Comparison of ENCODE assay signal across 16 cellular contexts in genomic region chr12:131619736-131620506, GRCh38.
DNase-seq lines count a peak whose midpoint lies in the region; ATAC-seq, FAIRE-seq and TF ChIP-seq lines count a peak whose summit lies in the region.
"Had no signal": no experiment of that assay in that cellular context is flagged by ENCODE, and none has a peak within 500 bp of the region (broad histone marks: within the 10 kb centered on the region; RNA-seq: fewer than 3 reads in every experiment).

No MANE protein-coding gene starts in this region.

- H3K36me3 ChIP-seq in HEK293 (ENCODE audit: control insufficient read depth in 2 of 2, insufficient read depth in 1 of 2, low read length in 2 of 2) (no peaks in the 10 kb centered on the region), K562 (ENCODE audit: control insufficient read depth, insufficient read depth, low read length) (no peaks in the 10 kb centered on the region), endodermal cell (ENCODE audit: control insufficient read depth, insufficient read depth, low read length) (no peaks in the 10 kb centered on the region), osteoblast (ENCODE audit: insufficient read depth, low read length) (no peaks in the 10 kb centered on the region)
- H3K36me3 ChIP-seq: BLaER1 treated with 17β-estradiol and CSF1 and Interleukin-3, amounts not matched to agents 10 nM and 100 nM had no signal

- H3K9me3 Mint-ChIP-seq in endodermal cell, result no peaks in the 10 kb centered on the region
- no peaks in the 10 kb centered on the region for H3K9me3 Mint-ChIP-seq in activated CD8-positive, alpha-beta memory T cell treated with anti-CD3 and anti-CD28 coated beads, Interleukin-2, amount 10 ng/mL, durations not matched to agents 7 days and 5 days (ENCODE audit: low read depth)
- H3K9me3 Mint-ChIP-seq: CD4-positive, CD25-positive, alpha-beta regulatory T cell had no signal

- FAIRE-seq in K562 (lab: Jason Lieb, UNC), result no peak
- FAIRE-seq: GM19239, H54, HepG2 had no signal

- no peaks in the 10 kb centered on the region for H3K36me3 Mint-ChIP-seq in endodermal cell (ENCODE audit: low read depth)
- H3K36me3 Mint-ChIP-seq in activated CD8-positive, alpha-beta memory T cell treated with anti-CD3 and anti-CD28 coated beads, Interleukin-2, amount 10 ng/mL, durations not matched to agents 7 days and 5 days, result no peaks in the 10 kb centered on the region
- H3K36me3 Mint-ChIP-seq: CD4-positive, CD25-positive, alpha-beta regulatory T cell had no signal

- no peaks in the 10 kb centered on the region for H3K9me3 ChIP-seq in HEK293 (ENCODE audit: control insufficient read depth, insufficient read depth, low read depth, low read length)
- no peaks in the 10 kb centered on the region; the same call in 1 of the 2 replicates for H3K9me3 ChIP-seq in K562 (replicated peaks; ENCODE audit: control insufficient read depth, insufficient read depth, low read depth, low read length)
- H3K9me3 ChIP-seq in endodermal cell (ENCODE audit: control insufficient read depth, low read length), result no peaks in the 10 kb centered on the region
- no peaks in the 10 kb centered on the region for H3K9me3 ChIP-seq in osteoblast (ENCODE audit: low read depth, low read length)

- H2AFZ ChIP-seq in K562 (ENCODE audit: low read depth, low read length), result no peak overlapping the region
- no peak overlapping the region for H2AFZ ChIP-seq in osteoblast (ENCODE audit: low read length)

- CTCF ChIA-PET in HEK293 (lab: Yijun Ruan, JAX) (no interaction called here), K562 (lab: Yijun Ruan, JAX; ENCODE audit: low intra/inter-chr PET ratio) (no interaction called here)
- CTCF ChIA-PET in activated CD8-positive, alpha-beta memory T cell treated with anti-CD3 and anti-CD28 coated beads, Interleukin-2, amount 10 ng/mL, durations not matched to agents 7 days and 5 days (lab: Charles Lee), result no interaction called here

- H3K4me1 Mint-ChIP-seq in endodermal cell, result peaks cover 16% of the 10 kb centered on the region
- peaks cover 2% of the 10 kb centered on the region for H3K4me1 Mint-ChIP-seq in activated CD8-positive, alpha-beta memory T cell treated with anti-CD3 and anti-CD28 coated beads, Interleukin-2, amount 10 ng/mL, durations not matched to agents 7 days and 5 days
- H3K4me1 Mint-ChIP-seq: CD4-positive, CD25-positive, alpha-beta regulatory T cell had no signal

- intact Hi-C loops in K562 (cut with micrococcal nuclease), result loop anchor here (5.0 kb wide), 1 partner anchor 212 kb away; no protein-coding TSS in a partner anchor

- no peaks in the 10 kb centered on the region for H3K27me3 Mint-ChIP-seq in endodermal cell (ENCODE audit: insufficient read depth)
- no peaks in the 10 kb centered on the region for H3K27me3 Mint-ChIP-seq in activated CD8-positive, alpha-beta memory T cell treated with anti-CD3 and anti-CD28 coated beads, Interleukin-2, amount 10 ng/mL, durations not matched to agents 7 days and 5 days
- H3K27me3 Mint-ChIP-seq: CD4-positive, CD25-positive, alpha-beta regulatory T cell had no signal

- H3K27ac Mint-ChIP-seq in endodermal cell, result no peak overlapping the region
- H3K27ac Mint-ChIP-seq in activated CD8-positive, alpha-beta memory T cell treated with anti-CD3 and anti-CD28 coated beads, Interleukin-2, amount 10 ng/mL, durations not matched to agents 7 days and 5 days, result no peak overlapping the region
- H3K27ac Mint-ChIP-seq: CD4-positive, CD25-positive, alpha-beta regulatory T cell had no signal

- ATAC-seq in K562, result no peak
- ATAC-seq in activated CD8-positive, alpha-beta memory T cell treated with anti-CD3 and anti-CD28 coated beads, Interleukin-2, amount 10 ng/mL, durations not matched to agents 7 days and 5 days, result no peak
- no peak for ATAC-seq in HG03159 (IDR thresholded peaks at IDR 0.05; ENCODE audit: unreplicated experiment)
- no peak for ATAC-seq in HG02970 (IDR thresholded peaks at IDR 0.05; ENCODE audit: low FRiP score, unreplicated experiment)
- ATAC-seq: HepG2 had no signal

- H4K20me1 ChIP-seq in K562 (replicated peaks; ENCODE audit: control insufficient read depth, insufficient read depth, low read length), result peaks cover 6% of the 10 kb centered on the region; the same call in 1 of the 2 replicates
- H4K20me1 ChIP-seq in osteoblast (ENCODE audit: insufficient read depth, low read length), result no peaks in the 10 kb centered on the region

- H3K9me1 ChIP-seq in K562 (ENCODE audit: control insufficient read depth, insufficient read depth, low read length), result peaks cover 6% of the 10 kb centered on the region

- no peak overlapping the region for H3K4me2 ChIP-seq in K562 (ENCODE audit: insufficient read depth, low read length)
- no peak overlapping the region for H3K4me2 ChIP-seq in osteoblast (ENCODE audit: insufficient read depth, low read length)
- H3K4me2 ChIP-seq: BLaER1 treated with 17β-estradiol and CSF1 and Interleukin-3, amounts not matched to agents 10 nM and 100 nM had no signal

- H3K4me1 ChIP-seq in HEK293 (ENCODE audit: control insufficient read depth, insufficient read depth, low read length) (no peaks in the 10 kb centered on the region), K562 (replicated peaks in 1 of 2; ENCODE audit: control insufficient read depth in 2 of 2, insufficient read depth in 2 of 2, low read length in 2 of 2) (peaks cover 15 to 65% of the 10 kb centered on the region in 2 experiments), endodermal cell (ENCODE audit: control insufficient read depth, insufficient read depth, low read length) (peaks cover 7% of the 10 kb centered on the region), osteoblast (ENCODE audit: insufficient read depth, low read length) (no peaks in the 10 kb centered on the region)

- no peak for TF ChIP-seq EP300 in K562 (IDR thresholded peaks at IDR 0.05; ENCODE audit: low read length)

- DNase-seq in K562 (ENCODE audit: extremely low read depth in 1 of 4, low spot score in 3 of 4) (no peak), endodermal cell (peak; percentile 47), osteoblast (ENCODE audit: insufficient read length, low spot score, missing footprints) (peak; percentile 74)
- no peak for DNase-seq in activated CD8-positive, alpha-beta memory T cell treated with anti-CD3 and anti-CD28 coated beads, Interleukin-2, amount 10 ng/mL, durations not matched to agents 7 days and 5 days
- DNase-seq in activated effector memory CD4-positive, alpha-beta T cell treated with Interleukin-2 at 50 U/mL for 16 hours, result no peak
- DNase-seq: ACHN; CD4-positive, CD25-positive, alpha-beta regulatory T cell; DMS53; GF-D8 had no signal

- no TSS peak for BruUV-seq in K562 (replicated peaks; lab: Mats Ljungman, UMichigan)

- TF ChIP-seq RAD21 in K562 (CRISPR knock-in tag; conservative IDR thresholded peaks at IDR 0.05 in 1 of 2, IDR thresholded peaks at IDR 0.05 in 1 of 2), result no peak

- H3K79me2 ChIP-seq in K562 (ENCODE audit: control insufficient read depth, insufficient read depth, low read length), result no peaks in the 10 kb centered on the region; the same call in 2 of the 3 replicates
- H3K79me2 ChIP-seq in osteoblast (ENCODE audit: insufficient read depth, low read length), result no peaks in the 10 kb centered on the region

- in situ Hi-C loops in K562 (cut with MboI), result no loop called here

- H3K9ac ChIP-seq in K562 (ENCODE audit: insufficient read depth in 1 of 2, low read depth in 2 of 2, low read length in 2 of 2), result no peak overlapping the region; a peak in 1 of 4 replicates
- no peak overlapping the region for H3K9ac ChIP-seq in endodermal cell (ENCODE audit: extremely low read depth, low read length, poor library complexity, severe bottlenecking)
- H3K9ac ChIP-seq: BLaER1 treated with 17β-estradiol and CSF1 and Interleukin-3, amounts not matched to agents 10 nM and 100 nM had no signal

- no peak overlapping the region for H3K4me3 Mint-ChIP-seq in endodermal cell
- H3K4me3 Mint-ChIP-seq in activated CD8-positive, alpha-beta memory T cell treated with anti-CD3 and anti-CD28 coated beads, Interleukin-2, amount 10 ng/mL, durations not matched to agents 7 days and 5 days, result no peak overlapping the region
- H3K4me3 Mint-ChIP-seq: CD4-positive, CD25-positive, alpha-beta regulatory T cell had no signal

- no peak overlapping the region for H3K27ac ChIP-seq in HEK293 (ENCODE audit: extremely low read depth, low read depth, low read length)
- no peak overlapping the region for H3K27ac ChIP-seq in K562 (ENCODE audit: extremely low read depth, low read depth, low read length)
- H3K27ac ChIP-seq in endodermal cell (ENCODE audit: low read depth, low read length), result no peak overlapping the region
- no peak overlapping the region for H3K27ac ChIP-seq in osteoblast (ENCODE audit: low read depth, low read length)
- H3K27ac ChIP-seq: BLaER1 treated with 17β-estradiol and CSF1 and Interleukin-3, amounts not matched to agents 10 nM and 100 nM had no signal

- POLR2A ChIA-PET in HEK293 (lab: Yijun Ruan, JAX), result no interaction called here
- POLR2A ChIA-PET in K562 (lab: Yijun Ruan, JAX), result interaction anchor here (0.7 kb wide), 1 partner anchor 16 kb away, joined by 3 read pairs; no protein-coding TSS in a partner anchor

- H3K4me3 ChIP-seq in HEK293 (ENCODE audit: low read depth, low read length) (no peak overlapping the region), K562 (no peak overlapping the region), endodermal cell (ENCODE audit: low read length) (no peak overlapping the region), osteoblast (ENCODE audit: insufficient read depth, low read length) (no peak overlapping the region)
- H3K4me3 ChIP-seq: BLaER1 treated with 17β-estradiol and CSF1 and Interleukin-3, amounts not matched to agents 10 nM and 100 nM had no signal

- no peak for TF ChIP-seq CTCF in HEK293 (tag by site-specific recombination; IDR thresholded peaks at IDR 0.05)
- no peak for TF ChIP-seq CTCF in K562 (IDR thresholded peaks at IDR 0.05 in 2 of 3, conservative IDR thresholded peaks at IDR 0.05 in 1 of 3; ENCODE audit: insufficient read depth in 2 of 3, low read depth in 1 of 3, low read length in 3 of 3)
- TF ChIP-seq CTCF in endodermal cell (conservative IDR thresholded peaks at IDR 0.05), result no peak
- no peak for TF ChIP-seq CTCF in osteoblast (IDR thresholded peaks at IDR 0.05; ENCODE audit: extremely low read depth, low read depth, low read length)

- H3K27me3 ChIP-seq in K562 (ENCODE audit: control insufficient read depth in 2 of 2, insufficient read depth in 2 of 2, low read length in 2 of 2) (peaks cover 42 to 47% of the 10 kb centered on the region in 2 experiments), endodermal cell (ENCODE audit: control insufficient read depth, insufficient read depth, low read length, poor library complexity, severe bottlenecking) (no peaks in the 10 kb centered on the region), osteoblast (ENCODE audit: insufficient read depth, low read length) (no peaks in the 10 kb centered on the region)

- 0 out of 2 replicates have a peak, but pooled peaks have one; percentile 2 for TF ChIP-seq POLR2A in K562 (conservative IDR thresholded peaks at IDR 0.05)

- WGBS in K562 (ENCODE audit: insufficient coverage, low coverage, missing lambda C conversion rate), result 13% methylated on average over 21 of the region's 21 CpGs
- 93 to 95% methylated on average over 11 to 21 of the region's 21 CpGs for WGBS in endodermal cell (ENCODE audit: insufficient coverage in 1 of 2, insufficient read length in 1 of 2), 2 experiments

TF ChIP-seq in K562, 482 proteins besides CTCF, POLR2A, EP300 and RAD21 (continues in another document):
- TF ChIP-seq POLR2G (IDR thresholded peaks at IDR 0.05; ENCODE audit: low read depth, low read length), result peak; percentile 70
- no peak for TF ChIP-seq RBM25 (IDR thresholded peaks at IDR 0.05; ENCODE audit: low read depth, low read length, severe bottlenecking)

Comparison
In these comparisons a context has a peak if more than half of its experiments do, and no peak if none do; other contexts are left out.
1. DNase-seq: peak in endodermal cell (single experiment) and osteoblast (single experiment); none in K562 (0 of 4), activated CD8-positive, alpha-beta memory T cell treated with anti-CD3 and anti-CD28 coated beads, Interleukin-2, amount 10 ng/mL, durations not matched to agents 7 days and 5 days (single experiment) and activated effector memory CD4-positive, alpha-beta T cell treated with Interleukin-2 at 50 U/mL for 16 hours (single experiment).
2. Of the 44 proteins assayed by ChIP-seq in both K562 and HEK293: peak only in K562: none; only in HEK293: KLF1; in both: none; in neither: 43.